In the genomic region with DNA sequence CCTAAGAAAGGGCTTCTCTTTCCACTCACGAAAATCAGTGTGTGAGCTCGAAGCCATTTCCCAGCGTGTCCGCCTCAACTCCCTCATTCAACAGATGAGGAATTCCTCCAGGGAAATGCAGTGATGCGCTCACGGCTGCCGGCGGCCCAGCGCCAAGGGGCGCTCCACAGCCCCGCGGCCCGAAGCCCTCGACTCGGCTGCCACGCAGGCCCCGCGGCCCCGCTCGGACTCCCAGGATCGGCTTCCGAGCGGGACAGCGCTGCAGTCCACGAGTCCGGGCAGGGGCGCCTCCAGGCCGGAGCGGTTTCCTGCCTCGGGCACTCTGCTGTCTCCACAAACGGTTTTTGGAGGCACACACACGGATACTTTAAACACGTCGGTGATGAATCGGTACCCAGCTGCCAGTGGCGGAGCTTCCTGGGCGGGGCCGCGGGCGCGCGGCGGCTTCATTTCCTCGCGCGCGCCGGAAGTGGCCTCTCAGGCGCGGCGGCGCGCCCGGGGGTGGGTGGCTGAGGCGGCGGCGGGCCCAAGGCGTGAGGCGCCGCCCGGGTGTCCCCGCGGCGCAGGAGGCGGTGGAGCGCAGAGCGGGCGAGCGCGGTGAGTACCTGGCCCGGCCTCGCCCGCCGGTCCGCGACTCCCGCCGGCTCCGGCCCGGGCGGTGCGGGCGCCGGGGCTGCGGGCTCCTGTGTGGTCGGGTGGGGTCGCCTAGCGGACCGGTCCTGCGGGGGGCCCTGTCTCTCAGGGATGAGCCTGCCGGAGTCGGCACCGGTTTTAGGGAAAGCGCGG, we compare ENCODE assay signal across 8 cellular contexts. TPM values are rescaled to one million over a fixed set of nuclear protein-coding genes. Genes with fewer than 3 reads are reported as not detected.
DNase-seq lines count a peak whose midpoint lies in the region; ATAC-seq and TF ChIP-seq lines count a peak whose summit lies in the region.

A gene with protein sequence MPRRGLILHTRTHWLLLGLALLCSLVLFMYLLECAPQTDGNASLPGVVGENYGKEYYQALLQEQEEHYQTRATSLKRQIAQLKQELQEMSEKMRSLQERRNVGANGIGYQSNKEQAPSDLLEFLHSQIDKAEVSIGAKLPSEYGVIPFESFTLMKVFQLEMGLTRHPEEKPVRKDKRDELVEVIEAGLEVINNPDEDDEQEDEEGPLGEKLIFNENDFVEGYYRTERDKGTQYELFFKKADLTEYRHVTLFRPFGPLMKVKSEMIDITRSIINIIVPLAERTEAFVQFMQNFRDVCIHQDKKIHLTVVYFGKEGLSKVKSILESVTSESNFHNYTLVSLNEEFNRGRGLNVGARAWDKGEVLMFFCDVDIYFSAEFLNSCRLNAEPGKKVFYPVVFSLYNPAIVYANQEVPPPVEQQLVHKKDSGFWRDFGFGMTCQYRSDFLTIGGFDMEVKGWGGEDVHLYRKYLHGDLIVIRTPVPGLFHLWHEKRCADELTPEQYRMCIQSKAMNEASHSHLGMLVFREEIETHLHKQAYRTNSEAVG (plus strand): TSS at position 475 of the 786 bp plus-strand sequence. CDS start 16,705 bp downstream, outside the sequence.

- H3K9me2 ChIP-seq in PC-3 (replicated peaks; ENCODE audit: low read length), result no peaks in the 10 kb centered on the region

- H3F3A ChIP-seq in PC-3 (ENCODE audit: low read length, unreplicated experiment), result peaks cover 9% of the 10 kb centered on the region

- H4K20me1 ChIP-seq in PC-3 (ENCODE audit: low read length), result peaks cover 14% of the 10 kb centered on the region; the same call in 1 of the 2 replicates

- H3K4me3 ChIP-seq in HUES6 (ENCODE audit: low read depth, low read length) (peak within 1 kb of the TSS; percentile 87), PC-3 (ENCODE audit: low read length) (peak within 1 kb of the TSS; percentile 87), esophagus (ENCODE audit: low read depth in 1 of 2, low read length in 2 of 2) (peak within 1 kb of the TSS; percentile 81 to 96), mucosa of stomach (ENCODE audit: low read length) (peak within 1 kb of the TSS; percentile 90)

- H3K4me2 ChIP-seq in PC-3 (ENCODE audit: low read length), result peak within 1 kb of the TSS; percentile 98

- ATAC-seq in GM21423 (IDR thresholded peaks at IDR 0.05; ENCODE audit: unreplicated experiment) (peak; percentile 63), PC-3 (peak; percentile 58)

- CTCF ChIA-PET in PC-3 (lab: Charles Lee), result interaction anchor here (1.0 to 1.2 kb wide), 2 partner anchors 9 to 67 kb away, joined by 4 to 8 read pairs; no protein-coding TSS in a partner anchor

- POLR2A ChIA-PET in PC-3 (lab: Charles Lee; ENCODE audit: unreplicated experiment), result interaction anchor here (0.6 kb wide), 2 partner anchors 51 to 144 kb away, joined by 3 to 5 read pairs; no protein-coding TSS in a partner anchor

- intact Hi-C loops in PC-3 (cut with micrococcal nuclease), result loop anchor here (5.0 kb wide), 1 partner anchor 219 kb away; no protein-coding TSS in a partner anchor

- 0% methylated on average over 69 to 95 of the region's 95 CpGs for WGBS in esophagus, 2 donors

- H3K4me1 ChIP-seq in HUES6 (ENCODE audit: control insufficient read depth, insufficient read depth, low read length) (0 out of 2 replicates have a peak, but pooled peaks cover 10% of the 10 kb centered on the region), PC-3 (ENCODE audit: insufficient read depth, low read length) (peaks cover 35% of the 10 kb centered on the region), esophagus (ENCODE audit: control insufficient read depth in 2 of 2, insufficient read depth in 2 of 2, low read length in 1 of 2) (no peaks in the 10 kb centered on the region), mucosa of stomach (ENCODE audit: control insufficient read depth, insufficient read depth, low read length) (no peaks in the 10 kb centered on the region)

- H3K36me3 ChIP-seq in HUES6 (ENCODE audit: control insufficient read depth, insufficient read depth, low read length) (no peaks in the 10 kb centered on the region), PC-3 (ENCODE audit: low read depth, low read length) (no peaks in the 10 kb centered on the region), esophagus (ENCODE audit: control insufficient read depth in 2 of 2, insufficient read depth in 2 of 2, low read length in 1 of 2) (no peaks in the 10 kb centered on the region), mucosa of stomach (ENCODE audit: control insufficient read depth, insufficient read depth, low read length) (no peaks in the 10 kb centered on the region)

- H3K27me3 ChIP-seq in HUES6 (ENCODE audit: control insufficient read depth, insufficient read depth, low read length) (no peaks in the 10 kb centered on the region), PC-3 (ENCODE audit: low read length) (no peaks in the 10 kb centered on the region), esophagus (ENCODE audit: control insufficient read depth in 1 of 2, insufficient read depth in 2 of 2, low read length in 2 of 2) (no peaks in the 10 kb centered on the region), mucosa of stomach (ENCODE audit: control insufficient read depth, insufficient read depth, low read length) (no peaks in the 10 kb centered on the region)

- peak; percentile 7; the same call in 1 of the 2 replicates for TF ChIP-seq CTCF in PC-3 (conservative IDR thresholded peaks at IDR 0.05; ENCODE audit: low read depth, low read length)

- no peaks in the 10 kb centered on the region for H3K9me3 ChIP-seq in HUES6 (ENCODE audit: control insufficient read depth, insufficient read depth, low read depth, low read length)
- H3K9me3 ChIP-seq in PC-3 (ENCODE audit: low read length), result no peaks in the 10 kb centered on the region
- no peaks in the 10 kb centered on the region for H3K9me3 ChIP-seq in esophagus (ENCODE audit: control insufficient read depth in 2 of 2, insufficient read depth in 1 of 2, low read depth in 1 of 2, low read length in 1 of 2)
- H3K9me3 ChIP-seq in mucosa of stomach (ENCODE audit: control insufficient read depth, low read length), result no peaks in the 10 kb centered on the region

- DNase-seq in D341Med (ENCODE audit: low spot score) (peak; percentile 94), PC-3 (peak; percentile 91)
- peak; percentile 91 for DNase-seq in activated T-cell treated with anti-CD3 and anti-CD28 coated beads, Interleukin-2, amount 50 U/mL, for 1 hour
- DNase-seq in stimulated activated CD8-positive, alpha-beta memory T cell treated with anti-CD3 and anti-CD28 coated beads, Interleukin-4, amount 100 ng/mL, for 48 hours, result peak; percentile 89

- TSS peak; percentile 43 for BruUV-seq in PC-3 (replicated peaks; lab: Mats Ljungman, UMichigan)

- peaks cover 31% of the 10 kb centered on the region for H3K79me2 ChIP-seq in PC-3 (ENCODE audit: low read length)

- H3K9ac ChIP-seq in HUES6 (ENCODE audit: low read length) (peak within 1 kb of the TSS; percentile 89), PC-3 (ENCODE audit: low read length) (peak within 1 kb of the TSS; percentile 70), mucosa of stomach (ENCODE audit: low read length) (peak within 1 kb of the TSS; percentile 86)

- H3K27ac ChIP-seq in HUES6 (ENCODE audit: low read depth, low read length) (no peak within 1 kb of the TSS; the same call in 1 of the 2 replicates), PC-3 (ENCODE audit: low read length) (peak within 1 kb of the TSS; percentile 55), esophagus (ENCODE audit: low read depth in 2 of 2, low read length in 1 of 2) (peak within 1 kb of the TSS; percentile 87 to 95)

- H2AFZ ChIP-seq in PC-3 (ENCODE audit: low read length), result peak within 1 kb of the TSS; percentile 89

RNA-seq across cellular contexts. Expression of the gene that starts here (rescaled TPM):
- total RNA-seq in PC-3 (2014; rRNA removed), result 3.6 and 3.9 TPM in 2 replicates
- 1 to 10 TPM; 2.0 to 3.4 TPM for polyA plus RNA-seq in esophagus
